Comparison of ENCODE assay signal across 8 cellular contexts in genomic region chr1:98046031-98046641, GRCh38.
DNase-seq lines count a peak whose midpoint lies in the region; ATAC-seq and TF ChIP-seq lines count a peak whose summit lies in the region.

No MANE protein-coding gene starts in this region.

- H3K27me3 Mint-ChIP-seq in T-cell (peaks cover 70 to 75% of the 10 kb centered on the region in 2 donors), endothelial cell (ENCODE audit: unreplicated experiment) (peaks cover 17% of the 10 kb centered on the region), nephron progenitor cell (ENCODE audit: low read depth, poor library complexity) (peaks cover 96% of the 10 kb centered on the region)

- ATAC-seq in T-cell (replicated peaks in 1 of 4) = peak in 3 of 4 experiments; percentile 25 to 43 (median 38)
- no peak for ATAC-seq in GM21619 (IDR thresholded peaks at IDR 0.05; ENCODE audit: unreplicated experiment)
- no peak for ATAC-seq in GM19023 (IDR thresholded peaks at IDR 0.05; ENCODE audit: unreplicated experiment)

- H3K4me1 Mint-ChIP-seq in T-cell (peaks cover 34 to 39% (median 36%) of the 10 kb centered on the region in 3 donors), endothelial cell (ENCODE audit: unreplicated experiment) (peaks cover 28% of the 10 kb centered on the region), nephron progenitor cell (peaks cover 30% of the 10 kb centered on the region)

- TF ChIP-seq CTCF in endothelial cell (IDR thresholded peaks at IDR 0.05; ENCODE audit: unreplicated experiment) (no peak), nephron progenitor cell (IDR thresholded peaks at IDR 0.05) (no peak)

- POLR2A ChIA-PET in T-cell (lab: Charles Lee) = interaction anchor here in 1 of 2 donors (0.6 kb wide), 1 partner anchor 508 kb away, joined by 4 read pairs; no protein-coding TSS in a partner anchor

- H3K36me3 Mint-ChIP-seq in T-cell (no peaks in the 10 kb centered on the region), endothelial cell (ENCODE audit: low read depth, unreplicated experiment) (no peaks in the 10 kb centered on the region), nephron progenitor cell (ENCODE audit: low read depth) (no peaks in the 10 kb centered on the region)

- peak; percentile 4 for DNase-seq in NCI-H146 (lab: John Stamatoyannopoulos, UW)
- DNase-seq in NCI-H146 treated with DMSO at 0.1 percent for 48 hours (lab: John Stamatoyannopoulos, UW; ENCODE audit: unreplicated experiment) = no peak
- peak in 1 of 34 experiments; percentile 30 for DNase-seq in T-cell
- peak; percentile 45 for DNase-seq in endothelial cell (ENCODE audit: low spot score)
- peak; percentile 57 for DNase-seq in nephron progenitor cell
- no peak for DNase-seq in AML-193 (lab: John Stamatoyannopoulos, UW)

- H3K4me3 Mint-ChIP-seq in T-cell (peak overlapping the region; percentile 65 to 75 (median 73)), endothelial cell (ENCODE audit: unreplicated experiment) (peak overlapping the region; percentile 90), nephron progenitor cell (peak overlapping the region; percentile 78)

- CTCF ChIA-PET in T-cell (lab: Charles Lee) = interaction anchor here in 1 of 2 donors (0.6 kb wide), 1 partner anchor 213 kb away, joined by 4 read pairs; no protein-coding TSS in a partner anchor

- H3K9me3 Mint-ChIP-seq in T-cell (peaks cover 0 to 3% (median 0%) of the 10 kb centered on the region in 3 donors), endothelial cell (ENCODE audit: unreplicated experiment) (no peaks in the 10 kb centered on the region), nephron progenitor cell (no peaks in the 10 kb centered on the region)

- H3K27ac Mint-ChIP-seq in T-cell (no peak overlapping the region), endothelial cell (ENCODE audit: unreplicated experiment) (no peak overlapping the region), nephron progenitor cell (no peak overlapping the region)

Comparison
In these comparisons a context has a peak if more than half of its experiments do, and no peak if none do; other contexts are left out.
1. DNase-seq: peak in NCI-H146 (single experiment), endothelial cell (single experiment) and nephron progenitor cell (single experiment); none in NCI-H146 treated with DMSO at 0.1 percent for 48 hours (single experiment) and AML-193 (0 of 2).
2. ATAC-seq: peak in T-cell (3 of 4); none in GM21619 (single experiment) and GM19023 (single experiment).
3. Peak in every context shown above with its lines, with median percentiles within 50 percentile points of each other: H3K4me3 Mint-ChIP-seq.